Comparison of ENCODE assay signal across 9 cellular contexts in the genomic region with DNA sequence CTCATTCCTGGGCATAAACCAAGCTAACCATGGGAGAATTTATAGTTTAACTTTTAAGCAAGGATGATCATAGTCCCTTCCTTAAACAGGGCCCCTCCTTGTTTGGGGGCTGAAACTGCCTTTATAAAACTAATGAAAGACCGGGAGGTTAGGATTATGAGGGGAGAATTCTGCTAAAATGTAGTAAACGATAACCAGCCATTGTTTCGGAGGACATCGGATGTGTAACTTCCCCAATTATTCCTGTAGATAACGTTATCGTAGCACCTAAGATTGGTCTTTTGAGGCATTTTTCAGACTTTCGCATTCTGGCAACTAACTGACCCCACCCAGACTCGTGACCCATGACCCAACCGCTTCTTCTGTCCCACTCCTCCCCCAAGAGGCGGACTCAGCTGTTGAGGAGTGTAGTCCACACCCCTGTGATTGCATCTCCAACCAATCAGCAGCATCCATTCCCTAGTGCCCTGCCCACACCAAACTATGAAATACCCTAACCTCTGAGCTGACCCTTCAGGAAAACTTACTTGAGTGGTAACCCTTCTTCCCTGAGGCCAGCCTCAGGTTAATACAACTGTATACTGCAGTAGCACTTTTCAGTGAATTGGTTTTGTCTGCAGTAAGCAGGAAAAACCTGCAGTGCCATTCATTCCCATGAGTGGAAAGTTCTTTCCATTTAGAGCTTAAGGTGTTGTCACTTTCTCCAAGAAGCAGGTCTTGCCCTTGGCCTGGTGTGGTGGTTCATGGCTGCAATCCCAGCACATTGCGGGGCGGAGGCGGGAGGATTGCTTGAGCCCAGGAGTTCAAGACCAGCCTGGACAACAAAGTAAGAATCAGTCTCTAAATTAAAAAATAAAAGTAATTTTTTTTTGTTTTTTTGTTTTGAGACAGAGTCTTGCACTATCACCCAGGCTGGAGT. TPM values are rescaled to one million over a fixed set of nuclear protein-coding genes. Genes with fewer than 3 reads are reported as not detected.
DNase-seq lines count a peak whose midpoint lies in the region; ATAC-seq and TF ChIP-seq lines count a peak whose summit lies in the region.
"Had no signal": no experiment of that assay in that cellular context is flagged by ENCODE, and none has a peak within 500 bp of the region (broad histone marks: within the 10 kb centered on the region; RNA-seq: fewer than 3 reads in every experiment).

No MANE protein-coding gene starts in this region.

- no peaks in the 10 kb centered on the region for H3K27me3 Mint-ChIP-seq in activated T-helper 17 cell treated with anti-CD3 and anti-CD28 coated beads, Interleukin-2, amount 50 U/mL, for 72 hours
- no peaks in the 10 kb centered on the region for H3K27me3 Mint-ChIP-seq in neural progenitor cell (ENCODE audit: insufficient read depth, low read depth)
- H3K27me3 Mint-ChIP-seq: activated naive CD4-positive, alpha-beta T cell treated with anti-CD3 and anti-CD28 coated beads, Interleukin-2, amount 50 U/mL, for 24 hours had no signal

- H3K27ac ChIP-seq in BLaER1 = peak overlapping the region; percentile 88
- peak overlapping the region; percentile 82 for H3K27ac ChIP-seq in foreskin keratinocyte
- H3K27ac ChIP-seq in neural progenitor cell = peak overlapping the region; percentile 43
- peak overlapping the region; percentile 90 to 97 (median 94) for H3K27ac ChIP-seq in upper lobe of left lung

- H3K27me3 ChIP-seq in BLaER1 = no peaks in the 10 kb centered on the region
- H3K27me3 ChIP-seq in foreskin keratinocyte = no peaks in the 10 kb centered on the region
- no peaks in the 10 kb centered on the region for H3K27me3 ChIP-seq in neural progenitor cell
- no peaks in the 10 kb centered on the region for H3K27me3 ChIP-seq in upper lobe of left lung

- no peaks in the 10 kb centered on the region for H3K9me3 Mint-ChIP-seq in activated T-helper 17 cell treated with anti-CD3 and anti-CD28 coated beads, Interleukin-2, amount 50 U/mL, for 72 hours
- H3K9me3 Mint-ChIP-seq in neural progenitor cell = no peaks in the 10 kb centered on the region
- H3K9me3 Mint-ChIP-seq: activated naive CD4-positive, alpha-beta T cell treated with anti-CD3 and anti-CD28 coated beads, Interleukin-2, amount 50 U/mL, for 24 hours had no signal

- TF ChIP-seq EP300 in upper lobe of left lung (IDR thresholded peaks at IDR 0.05) = peak in 1 of 4 donors; percentile 25

- H3K79me2 ChIP-seq in neural progenitor cell (ENCODE audit: low read depth) = peaks cover 70% of the 10 kb centered on the region

- no peak overlapping the region for H3K27ac Mint-ChIP-seq in activated T-helper 17 cell treated with anti-CD3 and anti-CD28 coated beads, Interleukin-2, amount 50 U/mL, for 72 hours
- peak overlapping the region; percentile 97 for H3K27ac Mint-ChIP-seq in neural progenitor cell

- peaks cover 9% of the 10 kb centered on the region for H3K4me1 Mint-ChIP-seq in activated T-helper 17 cell treated with anti-CD3 and anti-CD28 coated beads, Interleukin-2, amount 50 U/mL, for 72 hours
- peaks cover 14% of the 10 kb centered on the region for H3K4me1 Mint-ChIP-seq in neural progenitor cell

- no peak overlapping the region for H3K4me3 Mint-ChIP-seq in activated T-helper 17 cell treated with anti-CD3 and anti-CD28 coated beads, Interleukin-2, amount 50 U/mL, for 72 hours
- no peak overlapping the region for H3K4me3 Mint-ChIP-seq in neural progenitor cell

- H3K36me3 ChIP-seq in BLaER1 = peaks cover 35% of the 10 kb centered on the region
- H3K36me3 ChIP-seq in neural progenitor cell = peaks cover 3% of the 10 kb centered on the region
- H3K36me3 ChIP-seq in upper lobe of left lung = peaks cover 6 to 29% (median 20%) of the 10 kb centered on the region in 4 donors

- H2AFZ ChIP-seq in neural progenitor cell (replicated peaks) = peak overlapping the region; percentile 79

- H3K4me1 ChIP-seq in BLaER1 = peaks cover 64% of the 10 kb centered on the region
- peaks cover 10% of the 10 kb centered on the region for H3K4me1 ChIP-seq in foreskin keratinocyte
- peaks cover 10% of the 10 kb centered on the region for H3K4me1 ChIP-seq in neural progenitor cell
- peaks cover 7 to 52% (median 33%) of the 10 kb centered on the region in 4 donors for H3K4me1 ChIP-seq in upper lobe of left lung

- peak overlapping the region; percentile 97 for H3K4me3 ChIP-seq in BLaER1
- peak overlapping the region; percentile 88 for H3K4me3 ChIP-seq in neural progenitor cell
- peak overlapping the region; percentile 62 to 97 (median 88) for H3K4me3 ChIP-seq in upper lobe of left lung

- no peak for TF ChIP-seq CTCF in foreskin keratinocyte (conservative IDR thresholded peaks at IDR 0.05)
- no peak for TF ChIP-seq CTCF in neural progenitor cell (IDR thresholded peaks at IDR 0.05)
- no peak for TF ChIP-seq CTCF in upper lobe of left lung (IDR thresholded peaks at IDR 0.05)

- H3K9me3 ChIP-seq in BLaER1 (no peaks in the 10 kb centered on the region), neural progenitor cell (ENCODE audit: low read depth) (no peaks in the 10 kb centered on the region), upper lobe of left lung (no peaks in the 10 kb centered on the region)

- H3K4me2 ChIP-seq in BLaER1 (peak overlapping the region; percentile 95), neural progenitor cell (peak overlapping the region; percentile 99)

- peaks cover 24% of the 10 kb centered on the region for H3F3A ChIP-seq in neural progenitor cell (ENCODE audit: low read depth)

- H3K9ac ChIP-seq in BLaER1 = peak overlapping the region; percentile 91
- H3K9ac ChIP-seq in neural progenitor cell = peak overlapping the region; percentile 68

- 23% methylated on average over 13 of the region's 13 CpGs for WGBS in upper lobe of left lung, 2 donors

- no peak for TF ChIP-seq POLR2A in upper lobe of left lung (IDR thresholded peaks at IDR 0.05)

- peaks cover 5% of the 10 kb centered on the region for H3K36me3 Mint-ChIP-seq in activated T-helper 17 cell treated with anti-CD3 and anti-CD28 coated beads, Interleukin-2, amount 50 U/mL, for 72 hours (ENCODE audit: low read depth)
- H3K36me3 Mint-ChIP-seq in neural progenitor cell = peaks cover 4% of the 10 kb centered on the region

- DNase-seq in OCI-M2 (lab: John Stamatoyannopoulos, UW; ENCODE audit: unreplicated experiment) (peak; percentile 73), foreskin keratinocyte (peak; percentile 56 to 80), neural progenitor cell (ENCODE audit: low spot score) (peak; percentile 82), upper lobe of left lung (peak in 1 of 2 donors; percentile 96)

- peak; percentile 62 for ATAC-seq in GM18909 (IDR thresholded peaks at IDR 0.05; ENCODE audit: poor library complexity, unreplicated experiment)
- peak; percentile 57 for ATAC-seq in HG03442 (IDR thresholded peaks at IDR 0.05; ENCODE audit: unreplicated experiment)
- peak; percentile 92 for ATAC-seq in activated T-helper 17 cell treated with anti-CD3 and anti-CD28 coated beads, Interleukin-2, amount 50 U/mL, for 72 hours (replicated peaks)
- peak; percentile 75 for ATAC-seq in foreskin keratinocyte
- peak; percentile 96 for ATAC-seq in upper lobe of left lung (ENCODE audit: low FRiP score in 2 of 2)

- H4K20me1 ChIP-seq in BLaER1 (peaks cover 29% of the 10 kb centered on the region), neural progenitor cell (ENCODE audit: low read depth) (peaks cover 3% of the 10 kb centered on the region)

RNA-seq across cellular contexts. Expression of a gene that starts 0.8 kb away (rescaled TPM):
- total RNA-seq in activated T-helper 17 cell treated with anti-CD3 and anti-CD28 coated beads, Interleukin-2, amount 50 U/mL, for 72 hours = 10 to 100 TPM; 39.1 to 46.1 TPM
- total RNA-seq in foreskin keratinocyte = 30.8 and 32.4 TPM in 2 replicates
- polyA plus RNA-seq in foreskin keratinocyte = 32.6 and 33.7 TPM in 2 replicates
- total RNA-seq in neural progenitor cell (ENCODE audit: low replicate concordance) = 62.5 and 114 TPM in 2 replicates
- 10 to 100 TPM; 21.9 to 66.5 (median 39.5) TPM for total RNA-seq in upper lobe of left lung

RNA-seq across cellular contexts. Expression of a gene that starts 14.1 kb away (rescaled TPM):
- 100 to 1,000 TPM; 120 to 228 TPM for total RNA-seq in activated T-helper 17 cell treated with anti-CD3 and anti-CD28 coated beads, Interleukin-2, amount 50 U/mL, for 72 hours
- 31.4 and 32.8 TPM in 2 replicates for total RNA-seq in foreskin keratinocyte
- 23.8 TPM in 2 replicates for polyA plus RNA-seq in foreskin keratinocyte
- total RNA-seq in neural progenitor cell (ENCODE audit: low replicate concordance) = 102 and 131 TPM in 2 replicates
- total RNA-seq in upper lobe of left lung = 100 to 1,000 TPM in 5 of 6 donors, 10 to 100 TPM in 1; 62.0 to 563 (median 161) TPM

RNA-seq across cellular contexts. Expression of a gene that starts 39.2 kb away (rescaled TPM):
- under 1 TPM in 1 of 2 donors, not detected in 1; 0.11 TPM for total RNA-seq in activated T-helper 17 cell treated with anti-CD3 and anti-CD28 coated beads, Interleukin-2, amount 50 U/mL, for 72 hours
- total RNA-seq in foreskin keratinocyte = not detected in 2 replicates
- not detected in 2 replicates for polyA plus RNA-seq in foreskin keratinocyte
- total RNA-seq in neural progenitor cell (ENCODE audit: low replicate concordance) = not detected in 2 replicates
- 1 to 10 TPM in 1 of 6 donors, under 1 TPM in 1, not detected in 4; 0.15 to 1.0 TPM for total RNA-seq in upper lobe of left lung

Comparison
In these comparisons a context has a peak if more than half of its experiments do, and no peak if none do; other contexts are left out.
1. H3K27ac ChIP-seq: peak in every context shown above with its lines; median percentile 94 in upper lobe of left lung; 88 in BLaER1; 82 in foreskin keratinocyte; 43 in neural progenitor cell.